23 cellular contexts compared by ENCODE assay signal in genomic region chr16:27462200-27462845, GRCh38.
DNase-seq lines count a peak whose midpoint lies in the region; ATAC-seq and TF ChIP-seq lines count a peak whose summit lies in the region.
"Had no signal": no experiment of that assay in that cellular context is flagged by ENCODE, and none has a peak within 500 bp of the region (broad histone marks: within the 10 kb centered on the region; RNA-seq: fewer than 3 reads in every experiment).

No MANE protein-coding gene starts in this region.

- H3K36me3 Mint-ChIP-seq in MCF 10A (ENCODE audit: insufficient read depth, unreplicated experiment) (peaks cover 53% of the 10 kb centered on the region), nephron progenitor cell (ENCODE audit: low read depth) (peaks cover 48% of the 10 kb centered on the region)
- H3K36me3 Mint-ChIP-seq in activated CD8-positive, alpha-beta T cell treated with anti-CD3 and anti-CD28 coated beads, Interleukin-2, amount 10 ng/mL, durations not matched to agents 7 days and 5 days (ENCODE audit: low read depth): peaks cover 65% of the 10 kb centered on the region
- H3K36me3 Mint-ChIP-seq in stimulated activated effector memory CD8-positive, alpha-beta T cell treated with anti-CD3 and anti-CD28 coated beads, Interleukin-12 subunit alpha, Interleukin-12 subunit beta, amount 100 ng/mL, for 72 hours: peaks cover 63% of the 10 kb centered on the region

- POLR2A ChIA-PET in MCF 10A (lab: Yijun Ruan, JAX): no interaction called here
- POLR2A ChIA-PET in activated CD8-positive, alpha-beta T cell treated with anti-CD3 and anti-CD28 coated beads, Interleukin-2, amount 10 ng/mL, durations not matched to agents 7 days and 5 days (lab: Charles Lee): interaction anchor here (2.4 to 3.6 kb wide), 2 partner anchors 11 to 96 kb away, joined by 6 to 21 read pairs; no protein-coding TSS in a partner anchor

- TF ChIP-seq CTCF in MCF 10A (IDR thresholded peaks at IDR 0.05; ENCODE audit: unreplicated experiment): no peak
- TF ChIP-seq CTCF in mammary epithelial cell (conservative IDR thresholded peaks at IDR 0.05 in 1 of 2, IDR thresholded peaks at IDR 0.05 in 1 of 2; ENCODE audit: extremely low read depth in 1 of 2, insufficient read depth in 1 of 2, low read depth in 1 of 2, low read length in 2 of 2): no peak
- TF ChIP-seq CTCF in nephron progenitor cell (IDR thresholded peaks at IDR 0.05): no peak

- CTCF ChIA-PET in MCF 10A (lab: Yijun Ruan, JAX): interaction anchor here (0.6 to 4.6 kb wide), 3 partner anchors 94 to 306 kb away, joined by 3 to 20 read pairs (median 3); no protein-coding TSS in a partner anchor
- CTCF ChIA-PET in mammary epithelial cell (lab: Charles Lee; ENCODE audit: low non-redundant PET): no interaction called here
- CTCF ChIA-PET in activated CD8-positive, alpha-beta T cell treated with anti-CD3 and anti-CD28 coated beads, Interleukin-2, amount 10 ng/mL, durations not matched to agents 7 days and 5 days (lab: Charles Lee): interaction anchor here (1.5 to 3.3 kb wide), 4 partner anchors 12 to 283 kb away, joined by 4 to 18 read pairs (median 10); no protein-coding TSS in a partner anchor

- peaks cover 13% of the 10 kb centered on the region for H3K36me3 ChIP-seq in mammary epithelial cell (ENCODE audit: insufficient read depth, low read length)

- H3K27me3 Mint-ChIP-seq in MCF 10A (ENCODE audit: insufficient read depth, unreplicated experiment) (no peaks in the 10 kb centered on the region), nephron progenitor cell (ENCODE audit: low read depth, poor library complexity) (peaks cover 5% of the 10 kb centered on the region)
- no peaks in the 10 kb centered on the region for H3K27me3 Mint-ChIP-seq in activated CD8-positive, alpha-beta T cell treated with anti-CD3 and anti-CD28 coated beads, Interleukin-2, amount 10 ng/mL, durations not matched to agents 7 days and 5 days (ENCODE audit: low read depth)
- H3K27me3 Mint-ChIP-seq: activated CD4-positive, alpha-beta memory T cell treated with anti-CD3 and anti-CD28 coated beads, Interleukin-2, amount 10 ng/mL, durations not matched to agents 7 days and 5 days; type B pancreatic cell had no signal

- H3K79me2 ChIP-seq in mammary epithelial cell (ENCODE audit: insufficient read depth, low read length): no peaks in the 10 kb centered on the region

- H3K4me1 Mint-ChIP-seq in MCF 10A (ENCODE audit: insufficient read depth, unreplicated experiment) (no peaks in the 10 kb centered on the region), nephron progenitor cell (peaks cover 35% of the 10 kb centered on the region)
- H3K4me1 Mint-ChIP-seq in activated CD8-positive, alpha-beta T cell treated with anti-CD3 and anti-CD28 coated beads, Interleukin-2, amount 10 ng/mL, durations not matched to agents 7 days and 5 days (ENCODE audit: low read depth): peaks cover 54% of the 10 kb centered on the region
- peaks cover 69% of the 10 kb centered on the region for H3K4me1 Mint-ChIP-seq in stimulated activated effector memory CD8-positive, alpha-beta T cell treated with anti-CD3 and anti-CD28 coated beads, Interleukin-12 subunit alpha, Interleukin-12 subunit beta, amount 100 ng/mL, for 72 hours

- no peak overlapping the region for H2AFZ ChIP-seq in mammary epithelial cell (ENCODE audit: low read depth, low read length)

- H3K27me3 ChIP-seq in mammary epithelial cell (ENCODE audit: insufficient read depth, low read length): no peaks in the 10 kb centered on the region
- H3K27me3 ChIP-seq: dorsolateral prefrontal cortex, MG63 had no signal

- no peaks in the 10 kb centered on the region for H4K20me1 ChIP-seq in mammary epithelial cell (ENCODE audit: insufficient read depth, low read length)

- BruUV-seq in MCF 10A (replicated peaks; lab: Mats Ljungman, UMichigan) (no TSS peak), mammary epithelial cell (replicated peaks; lab: Mats Ljungman, UMichigan) (no TSS peak)

- in situ Hi-C loops in mammary epithelial cell (cut with MboI; ENCODE audit: low sequenced_read_pairs in 2 of 2): loop anchor here in 1 of 2 donors (25.0 kb wide), 1 partner anchor 225 kb away; no protein-coding TSS in a partner anchor

- 91% methylated on average over 18 of the region's 18 CpGs for WGBS in mammary epithelial cell (ENCODE audit: low coverage, missing lambda C conversion rate)

- H3K27ac ChIP-seq in mammary epithelial cell (ENCODE audit: insufficient read depth, low read depth, low read length): no peak overlapping the region

- ATAC-seq in activated CD8-positive, alpha-beta T cell treated with anti-CD3 and anti-CD28 coated beads, Interleukin-2, amount 10 ng/mL, durations not matched to agents 7 days and 5 days: no peak
- ATAC-seq in stimulated activated effector memory CD8-positive, alpha-beta T cell treated with anti-CD3 and anti-CD28 coated beads, Interleukin-12 subunit alpha, Interleukin-12 subunit beta, amount 100 ng/mL, for 72 hours: no peak
- ATAC-seq in GM21737 (IDR thresholded peaks at IDR 0.05; ENCODE audit: unreplicated experiment): no peak
- ATAC-seq: Panc1 had no signal

- H3K4me3 Mint-ChIP-seq in MCF 10A (ENCODE audit: unreplicated experiment) (no peak overlapping the region), nephron progenitor cell (no peak overlapping the region)
- no peak overlapping the region for H3K4me3 Mint-ChIP-seq in activated CD8-positive, alpha-beta T cell treated with anti-CD3 and anti-CD28 coated beads, Interleukin-2, amount 10 ng/mL, durations not matched to agents 7 days and 5 days
- peak overlapping the region; percentile 89 for H3K4me3 Mint-ChIP-seq in stimulated activated effector memory CD8-positive, alpha-beta T cell treated with anti-CD3 and anti-CD28 coated beads, Interleukin-12 subunit alpha, Interleukin-12 subunit beta, amount 100 ng/mL, for 72 hours
- H3K4me3 Mint-ChIP-seq: activated CD4-positive, alpha-beta memory T cell treated with anti-CD3 and anti-CD28 coated beads, Interleukin-2, amount 10 ng/mL, durations not matched to agents 7 days and 5 days; neural crest cell; type B pancreatic cell had no signal

- no peak overlapping the region for H3K9ac ChIP-seq in mammary epithelial cell (ENCODE audit: insufficient read depth, low read length)

- H3K4me3 ChIP-seq in mammary epithelial cell (replicated peaks in 1 of 3; ENCODE audit: insufficient read depth in 1 of 3, low read depth in 2 of 3, low read length in 3 of 3): no peak overlapping the region
- H3K4me3 ChIP-seq: dorsolateral prefrontal cortex, MG63 had no signal

- H3K27ac Mint-ChIP-seq in MCF 10A (ENCODE audit: low read depth, unreplicated experiment) (peak overlapping the region; percentile 16), nephron progenitor cell (peak overlapping the region; percentile 84)
- peak overlapping the region; percentile 52 for H3K27ac Mint-ChIP-seq in activated CD8-positive, alpha-beta T cell treated with anti-CD3 and anti-CD28 coated beads, Interleukin-2, amount 10 ng/mL, durations not matched to agents 7 days and 5 days
- peak overlapping the region; percentile 97 for H3K27ac Mint-ChIP-seq in stimulated activated effector memory CD8-positive, alpha-beta T cell treated with anti-CD3 and anti-CD28 coated beads, Interleukin-12 subunit alpha, Interleukin-12 subunit beta, amount 100 ng/mL, for 72 hours
- H3K27ac Mint-ChIP-seq: type B pancreatic cell had no signal

- no peak overlapping the region for H3K4me2 ChIP-seq in mammary epithelial cell (ENCODE audit: insufficient read depth, low read depth, low read length)

- H3K9me3 Mint-ChIP-seq in MCF 10A (ENCODE audit: unreplicated experiment) (no peaks in the 10 kb centered on the region), nephron progenitor cell (peaks cover 7% of the 10 kb centered on the region)
- H3K9me3 Mint-ChIP-seq in activated CD8-positive, alpha-beta T cell treated with anti-CD3 and anti-CD28 coated beads, Interleukin-2, amount 10 ng/mL, durations not matched to agents 7 days and 5 days (ENCODE audit: insufficient read depth): no peaks in the 10 kb centered on the region
- no peaks in the 10 kb centered on the region for H3K9me3 Mint-ChIP-seq in stimulated activated effector memory CD8-positive, alpha-beta T cell treated with anti-CD3 and anti-CD28 coated beads, Interleukin-12 subunit alpha, Interleukin-12 subunit beta, amount 100 ng/mL, for 72 hours
- H3K9me3 Mint-ChIP-seq: activated CD4-positive, alpha-beta memory T cell treated with anti-CD3 and anti-CD28 coated beads, Interleukin-2, amount 10 ng/mL, durations not matched to agents 7 days and 5 days; neural crest cell; type B pancreatic cell had no signal

- intact Hi-C loops in MCF 10A (cut with micrococcal nuclease): no loop called here
- intact Hi-C loops in mammary epithelial cell (cut with micrococcal nuclease): no loop called here

- dilution Hi-C loops in mammary epithelial cell (cut with HindIII; ENCODE audit: low sequenced_read_pairs): no loop called here

- DNase-seq in MCF 10A (ENCODE audit: unreplicated experiment) (no peak), mammary epithelial cell (no peak), nephron progenitor cell (no peak), putamen (ENCODE audit: low spot score) (no peak)
- DNase-seq in activated CD8-positive, alpha-beta T cell treated with anti-CD3 and anti-CD28 coated beads, Interleukin-2, amount 10 ng/mL, durations not matched to agents 7 days and 5 days: no peak
- DNase-seq in stimulated activated effector memory CD8-positive, alpha-beta T cell treated with anti-CD3 and anti-CD28 coated beads, Interleukin-12 subunit alpha, Interleukin-12 subunit beta, amount 100 ng/mL, for 72 hours (ENCODE audit: low spot score in 2 of 2): no peak
- DNase-seq in stimulated activated CD8-positive, alpha-beta memory T cell treated with anti-CD3 and anti-CD28 coated beads, Interleukin-4, amount 100 ng/mL, for 48 hours: no peak
- DNase-seq: activated CD4-positive, alpha-beta memory T cell treated with anti-CD3 and anti-CD28 coated beads, Interleukin-2, amount 10 ng/mL, durations not matched to agents 7 days and 5 days; activated effector memory CD4-positive, alpha-beta T cell treated with Interleukin-2 at 50 U/mL for 16 hours; DND-41; HCEC 1CT; islet precursor cell; KBM-7; MG63; NCI-H1105 treated with DMSO at 0.1 percent for 48 hours; NCI-H2227 treated with DMSO at 0.1 percent for 48 hours; NCI-H526 treated with DMSO at 0.1 percent for 48 hours; SIG-M5 had no signal

- no peaks in the 10 kb centered on the region for H3K9me3 ChIP-seq in mammary epithelial cell (replicated peaks; ENCODE audit: insufficient read depth, low read length)
- H3K9me3 ChIP-seq: MG63 had no signal

- peaks cover 10% of the 10 kb centered on the region for H3K4me1 ChIP-seq in mammary epithelial cell (ENCODE audit: insufficient read depth, low read length)

Comparison
In these comparisons a context has a peak if more than half of its experiments do, and no peak if none do; other contexts are left out.
1. H3K27ac Mint-ChIP-seq: peak in every context shown above with its lines; median percentile 97 in stimulated activated effector memory CD8-positive, alpha-beta T cell treated with anti-CD3 and anti-CD28 coated beads, Interleukin-12 subunit alpha, Interleukin-12 subunit beta, amount 100 ng/mL, for 72 hours; 84 in nephron progenitor cell; 52 in activated CD8-positive, alpha-beta T cell treated with anti-CD3 and anti-CD28 coated beads, Interleukin-2, amount 10 ng/mL, durations not matched to agents 7 days and 5 days; 16 in MCF 10A.